Comparison of ENCODE assay signal across 1 cellular context in the genomic region with DNA sequence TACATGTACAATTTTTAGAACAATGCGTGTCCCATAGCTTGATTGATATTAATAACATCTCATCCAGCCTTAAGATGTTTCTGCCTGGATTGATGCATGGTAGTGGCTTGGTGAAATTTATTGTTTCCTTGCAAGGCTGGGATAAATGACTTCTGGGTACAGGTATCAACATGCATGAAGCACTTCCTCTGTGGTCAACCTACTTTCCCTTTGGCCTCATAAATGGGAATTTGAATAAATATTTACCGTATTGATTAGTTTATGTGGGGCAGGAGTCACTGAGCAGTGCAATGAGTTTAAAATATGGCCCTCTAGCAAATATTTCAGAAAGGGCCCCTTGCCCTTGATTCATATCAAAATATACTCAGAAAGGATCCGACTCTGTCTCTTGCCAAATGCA.
TF ChIP-seq lines count a peak whose summit lies in the region.

No MANE protein-coding gene starts in this region.

TF ChIP-seq in HepG2, 621 proteins besides CTCF, POLR2A, EP300 and RAD21 (continued from another document):
- no peak for TF ChIP-seq ZNF280B (CRISPR knock-in tag; IDR thresholded peaks at IDR 0.05; ENCODE audit: borderline replicate concordance)
- TF ChIP-seq GATA4 (IDR thresholded peaks at IDR 0.05; ENCODE audit: borderline replicate concordance, low read depth), result no peak
- TF ChIP-seq ZFP90 (CRISPR knock-in tag; IDR thresholded peaks at IDR 0.05; ENCODE audit: borderline replicate concordance), result no peak
- TF ChIP-seq PHF5A (CRISPR knock-in tag; IDR thresholded peaks at IDR 0.05; ENCODE audit: low read depth, unreplicated experiment), result no peak
- TF ChIP-seq ZKSCAN5 (CRISPR knock-in tag; IDR thresholded peaks at IDR 0.05), result no peak
- TF ChIP-seq ZNF607 (CRISPR knock-in tag; IDR thresholded peaks at IDR 0.05; ENCODE audit: borderline replicate concordance), result no peak
- TF ChIP-seq ZSCAN25 (CRISPR knock-in tag; IDR thresholded peaks at IDR 0.05), result no peak
TF ChIP-seq in HepG2: peak in this region for 0.
